Comparison of ENCODE assay signal across 26 cellular contexts in the genomic region with DNA sequence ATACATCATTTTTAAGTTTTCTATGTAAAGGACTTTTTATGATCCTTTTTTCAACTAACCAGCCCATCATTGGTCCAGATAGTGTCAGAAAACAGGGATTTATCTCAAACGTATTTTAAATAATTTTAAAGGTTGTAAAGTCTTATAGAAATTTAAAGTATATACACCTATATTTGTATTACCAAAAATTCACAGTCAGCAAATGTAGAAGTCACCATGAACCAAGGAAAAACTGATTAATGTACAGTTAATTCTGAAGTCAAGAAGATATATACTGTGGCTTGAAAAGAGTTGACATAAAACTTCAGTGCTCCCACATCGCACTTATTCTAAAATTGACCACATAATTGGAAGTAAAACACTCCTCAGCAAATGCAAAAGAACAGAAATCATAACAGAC.
"Had no signal": no experiment of that assay in that cellular context is flagged by ENCODE, and none has a peak within 500 bp of the region (broad histone marks: within the 10 kb centered on the region; RNA-seq: fewer than 3 reads in every experiment).

No MANE protein-coding gene starts in this region.

- H3K4me1 ChIP-seq: colonic mucosa, gastrocnemius medialis, lower lobe of right lung had no signal

- H3K27ac ChIP-seq: colonic mucosa, epithelial cell of prostate, esophagus squamous epithelium, gastrocnemius medialis, heart right ventricle, left lung, lower lobe of right lung had no signal

- H3K9me3 ChIP-seq: colonic mucosa had no signal

- DNase-seq: colonic mucosa; cortex of kidney; effector CD8-positive, alpha-beta T cell; effector memory CD8-positive, alpha-beta T cell; endodermal cell; erythroblast; esophagus squamous epithelium; foreskin fibroblast; foreskin melanocyte; gastrocnemius medialis; glutamatergic neuron; head of caudate nucleus; heart right ventricle; hippocampal formation; left cardiac atrium; left lung; left ventricle myocardium superior; lower lobe of right lung; mesenchymal stem cell; mucosa of descending colon; naive B cell had no signal

- H3K27me3 ChIP-seq: colonic mucosa, esophagus squamous epithelium, gastrocnemius medialis, heart right ventricle, left lung had no signal

- H3K36me3 ChIP-seq: colonic mucosa, esophagus squamous epithelium, gastrocnemius medialis, heart right ventricle, left lung, lower lobe of right lung had no signal

- H3K4me3 ChIP-seq: colonic mucosa, esophagus squamous epithelium, gastrocnemius medialis, heart right ventricle, left lung, lower lobe of right lung, mucosa of descending colon had no signal

- ATAC-seq: effector memory CD8-positive, alpha-beta T cell; esophagus mucosa; gastrocnemius medialis; heart right ventricle; left cardiac atrium; left lung; left ventricle myocardium superior; lower lobe of right lung; mucosa of descending colon had no signal

- FAIRE-seq: endometrium, islet of Langerhans, keratinocyte had no signal
